ENCODE assay signal across 21 cellular contexts in the genomic region with DNA sequence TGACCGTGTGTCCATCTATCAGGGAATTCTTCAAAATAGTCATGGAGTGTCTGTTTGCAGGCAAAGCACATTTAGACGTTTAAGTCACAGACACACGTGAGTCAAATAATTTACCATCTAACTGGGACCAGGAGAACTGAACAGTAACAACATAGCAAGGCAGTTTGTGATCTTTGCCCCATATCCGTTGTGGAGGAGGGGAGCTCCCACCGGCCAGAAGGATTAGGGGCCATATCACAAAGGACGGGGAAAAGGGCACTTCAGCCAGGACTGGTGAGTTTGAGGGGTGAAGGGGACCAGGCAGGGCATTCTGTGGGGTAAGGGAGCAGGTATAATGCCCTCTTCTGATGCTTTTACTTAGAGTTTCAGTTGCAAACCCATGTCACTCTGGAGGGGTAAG. TPM values are rescaled to one million over a fixed set of nuclear protein-coding genes. Genes with fewer than 3 reads are reported as not detected.
A peak's percentile ranks its signal among the peaks of the same experiment; 100 is the strongest.
DNase-seq lines count a peak whose midpoint lies in the region; ATAC-seq and TF ChIP-seq lines count a peak whose summit lies in the region.
"Had no signal": no experiment of that assay in that cellular context is flagged by ENCODE, and none has a peak within 500 bp of the region (broad histone marks: within the 10 kb centered on the region; RNA-seq: fewer than 3 reads in every experiment).

No MANE protein-coding gene starts in this region.

- H3K36me3 ChIP-seq in OCI-LY1 (ENCODE audit: insufficient read depth, low read length) (no peaks in the 10 kb centered on the region), duodenal mucosa (ENCODE audit: control insufficient read depth in 1 of 2, insufficient read depth in 2 of 2, low read length in 2 of 2) (no peaks in the 10 kb centered on the region), muscle layer of duodenum (ENCODE audit: control insufficient read depth in 1 of 2, insufficient read depth in 2 of 2, low read length in 2 of 2) (no peaks in the 10 kb centered on the region), stomach (no peaks in the 10 kb centered on the region)

- H3K4me3 ChIP-seq in OCI-LY1 (ENCODE audit: low read depth, low read length, poor library complexity, severe bottlenecking), result no peak overlapping the region
- H3K4me3 ChIP-seq in duodenal mucosa (ENCODE audit: low read depth in 1 of 2, low read length in 2 of 2), result peak overlapping the region in 1 of 2 donors; percentile 46
- H3K4me3 ChIP-seq in muscle layer of duodenum (ENCODE audit: low read depth in 1 of 2, low read length in 2 of 2), result no peak overlapping the region
- no peak overlapping the region for H3K4me3 ChIP-seq in stomach
- H3K4me3 ChIP-seq: A549 had no signal

- no peak for TF ChIP-seq CTCF in OCI-LY1 (IDR thresholded peaks at IDR 0.05; ENCODE audit: low read length)
- TF ChIP-seq CTCF in stomach (IDR thresholded peaks at IDR 0.05), result no peak

- H3K27me3 ChIP-seq in OCI-LY1 (ENCODE audit: insufficient read depth, low read length) (no peaks in the 10 kb centered on the region), duodenal mucosa (ENCODE audit: control insufficient read depth in 1 of 2, insufficient read depth in 2 of 2, low read length in 2 of 2) (no peaks in the 10 kb centered on the region), muscle layer of duodenum (ENCODE audit: low read depth, low read length) (no peaks in the 10 kb centered on the region), stomach (no peaks in the 10 kb centered on the region)

- H3K4me2 ChIP-seq in OCI-LY1 (ENCODE audit: low read length), result no peak overlapping the region
- H3K4me2 ChIP-seq: A549 had no signal

- H3F3A ChIP-seq in OCI-LY1 (ENCODE audit: insufficient read depth, low read length), result no peaks in the 10 kb centered on the region

- H3K9me3 ChIP-seq in OCI-LY1 (ENCODE audit: low read length) (no peaks in the 10 kb centered on the region), duodenal mucosa (ENCODE audit: control insufficient read depth in 1 of 2, low read length in 2 of 2) (no peaks in the 10 kb centered on the region), muscle layer of duodenum (ENCODE audit: control insufficient read depth in 1 of 2, low read length in 2 of 2) (no peaks in the 10 kb centered on the region), stomach (no peaks in the 10 kb centered on the region)
- H3K9me3 ChIP-seq: A549 had no signal

- no peak for TF ChIP-seq POLR2A in stomach (IDR thresholded peaks at IDR 0.05)

- intact Hi-C loops in stomach (cut with DNase I; ENCODE audit: low total_unique reads), result no loop called here

- no peaks in the 10 kb centered on the region for H3K79me2 ChIP-seq in OCI-LY1 (ENCODE audit: insufficient read depth, low read length)

- ATAC-seq in SK-N-SH treated with all-trans-retinoic acid at 6 μM for 48 hours (no peak), HG03039 (IDR thresholded peaks at IDR 0.05; ENCODE audit: unreplicated experiment) (no peak)
- ATAC-seq: A549 had no signal

- no peaks in the 10 kb centered on the region for H3K9me2 ChIP-seq in OCI-LY1 (ENCODE audit: low read depth, low read length)

- no peaks in the 10 kb centered on the region for H4K20me1 ChIP-seq in OCI-LY1 (ENCODE audit: insufficient read depth, low read length)

- DNase-seq in stomach, result no peak
- no peak for DNase-seq in stimulated activated CD4-positive, alpha-beta T cell treated with anti-CD3 and anti-CD28 coated beads, Interleukin-4, amount 100 ng/mL, for 4 hours
- DNase-seq: EL, H7, HFFc6, KBM-7, NCI-H1092, NCI-H1436, NCI-H187 treated with DMSO at 0.1 percent for 48 hours, NCI-H2107, NCI-H510A, NCI-H82 had no signal

- no peak overlapping the region for H2AFZ ChIP-seq in OCI-LY1 (ENCODE audit: low read length)

- H3K9ac ChIP-seq in OCI-LY1 (ENCODE audit: low read length), result no peak overlapping the region
- H3K9ac ChIP-seq in duodenal mucosa (ENCODE audit: low read depth in 1 of 2, low read length in 2 of 2), result peak overlapping the region in 1 of 2 donors; percentile 45

- H3K4me1 ChIP-seq in OCI-LY1 (ENCODE audit: insufficient read depth, low read length, severe bottlenecking), result peaks cover 27% of the 10 kb centered on the region
- peaks cover 44 to 53% of the 10 kb centered on the region in 2 donors for H3K4me1 ChIP-seq in duodenal mucosa (ENCODE audit: control insufficient read depth in 1 of 2, insufficient read depth in 2 of 2, low read length in 2 of 2)
- peaks cover 0 to 11% of the 10 kb centered on the region in 2 donors for H3K4me1 ChIP-seq in muscle layer of duodenum (ENCODE audit: control insufficient read depth in 1 of 2, insufficient read depth in 2 of 2, low read length in 2 of 2)
- peaks cover 16 to 78% (median 48%) of the 10 kb centered on the region in 4 donors for H3K4me1 ChIP-seq in stomach
- H3K4me1 ChIP-seq: A549 had no signal

- no peak for TF ChIP-seq EP300 in stomach (IDR thresholded peaks at IDR 0.05)

- H3K27ac ChIP-seq in OCI-LY1 (ENCODE audit: low read depth, low read length, poor library complexity, severe bottlenecking) (peak overlapping the region; percentile 89), duodenal mucosa (ENCODE audit: low read depth, low read length) (peak overlapping the region; percentile 58), muscle layer of duodenum (ENCODE audit: low read length) (peak overlapping the region; percentile 63), stomach (peak overlapping the region; percentile 73 to 89 (median 82))
- H3K27ac ChIP-seq: A549 had no signal

- 43 to 67% (median 54%) methylated on average over 6 of the region's 6 CpGs for WGBS in stomach, 5 donors

TF ChIP-seq in SK-N-SH treated with all-trans-retinoic acid at 6 μM for 48 hours, 23 proteins besides CTCF, POLR2A, EP300 and RAD21:
- TF ChIP-seq ZNF565 (CRISPR knock-in tag; conservative IDR thresholded peaks at IDR 0.05; ENCODE audit: low read depth) (no peak), OSR1 (CRISPR knock-in tag; IDR thresholded peaks at IDR 0.05) (no peak), ZFP3 (CRISPR knock-in tag; IDR thresholded peaks at IDR 0.05) (no peak)
- TF ChIP-seq, protein P1, sequence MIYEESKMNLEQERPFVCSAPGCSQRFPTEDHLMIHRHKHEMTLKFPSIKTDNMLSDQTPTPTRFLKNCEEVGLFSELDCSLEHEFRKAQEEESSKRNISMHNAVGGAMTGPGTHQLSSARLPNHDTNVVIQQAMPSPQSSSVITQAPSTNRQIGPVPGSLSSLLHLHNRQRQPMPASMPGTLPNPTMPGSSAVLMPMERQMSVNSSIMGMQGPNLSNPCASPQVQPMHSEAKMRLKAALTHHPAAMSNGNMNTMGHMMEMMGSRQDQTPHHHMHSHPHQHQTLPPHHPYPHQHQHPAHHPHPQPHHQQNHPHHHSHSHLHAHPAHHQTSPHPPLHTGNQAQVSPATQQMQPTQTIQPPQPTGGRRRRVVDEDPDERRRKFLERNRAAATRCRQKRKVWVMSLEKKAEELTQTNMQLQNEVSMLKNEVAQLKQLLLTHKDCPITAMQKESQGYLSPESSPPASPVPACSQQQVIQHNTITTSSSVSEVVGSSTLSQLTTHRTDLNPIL (CRISPR knock-in tag; IDR thresholded peaks at IDR 0.05; ENCODE audit: low read depth), result no peak

RNA-seq across cellular contexts. Expression of a gene that starts 22.9 kb away (rescaled TPM):
- 100 to 1,000 TPM in 2 of 5 donors, 10 to 100 TPM in 3; 56.8 to 185 (median 84.3) TPM for total RNA-seq in stomach
- polyA plus RNA-seq in stomach, result 10 to 100 TPM; 25.5 to 47.7 (median 35.1) TPM
- total RNA-seq: OCI-LY7, SK-MEL-5 had no signal
- polyA plus RNA-seq: CD14-positive monocyte had no signal

RNA-seq across cellular contexts. Expression of a gene that starts 46.2 kb away (rescaled TPM):
- total RNA-seq in stomach, result 10 to 100 TPM in 3 of 5 donors, 1 to 10 TPM in 1, not detected in 1; 2.9 to 70.1 (median 44.6) TPM
- polyA plus RNA-seq in stomach, result 10 to 100 TPM; 15.4 to 26.9 (median 16.3) TPM
